In genomic region chr11:134289789-134290188, GRCh38 we compare ENCODE assay signal across 21 cellular contexts. TPM values are rescaled to one million over a fixed set of nuclear protein-coding genes. Genes with fewer than 3 reads are reported as not detected.
DNase-seq lines count a peak whose midpoint lies in the region; ATAC-seq, FAIRE-seq and TF ChIP-seq lines count a peak whose summit lies in the region.
"Had no signal": no experiment of that assay in that cellular context is flagged by ENCODE, and none has a peak within 500 bp of the region (broad histone marks: within the 10 kb centered on the region; RNA-seq: fewer than 3 reads in every experiment).

No MANE protein-coding gene starts in this region.

- H3K4me3 ChIP-seq in K562 = no peak overlapping the region
- H3K4me3 ChIP-seq in right cardiac atrium (ENCODE audit: low read length) = no peak overlapping the region
- H3K4me3 ChIP-seq in subcutaneous abdominal adipose tissue (ENCODE audit: low read depth in 1 of 5, low read length in 5 of 5) = peak overlapping the region in 3 of 5 donors; percentile 22 to 48 (median 34)
- H3K4me3 ChIP-seq: BLaER1 treated with 17β-estradiol and CSF1 and Interleukin-3, amounts not matched to agents 10 nM and 100 nM; GM12878 had no signal

- H3K36me3 ChIP-seq in K562 (ENCODE audit: control insufficient read depth, insufficient read depth, low read length) (no peaks in the 10 kb centered on the region), subcutaneous abdominal adipose tissue (ENCODE audit: control insufficient read depth in 5 of 5, insufficient read depth in 5 of 5, low read length in 5 of 5) (no peaks in the 10 kb centered on the region)
- H3K36me3 ChIP-seq: BLaER1 treated with 17β-estradiol and CSF1 and Interleukin-3, amounts not matched to agents 10 nM and 100 nM had no signal

- H3K9ac ChIP-seq in K562 (ENCODE audit: insufficient read depth in 1 of 2, low read depth in 2 of 2, low read length in 2 of 2) (peak overlapping the region in 1 of 2 experiments; percentile 41; a peak in 2 of 4 replicates), subcutaneous abdominal adipose tissue (ENCODE audit: low read length in 5 of 5) (no peak overlapping the region)
- H3K9ac ChIP-seq: BLaER1 treated with 17β-estradiol and CSF1 and Interleukin-3, amounts not matched to agents 10 nM and 100 nM had no signal

- no TSS peak for BruUV-seq in K562 (replicated peaks; lab: Mats Ljungman, UMichigan)

- H3K4me2 ChIP-seq in K562 (ENCODE audit: insufficient read depth, low read length) = peak overlapping the region; percentile 37; the same call in 1 of the 2 replicates

- H4K20me1 ChIP-seq in K562 (replicated peaks; ENCODE audit: control insufficient read depth, insufficient read depth, low read length) = no peaks in the 10 kb centered on the region; the same call in 1 of the 2 replicates
- H4K20me1 ChIP-seq: BLaER1 treated with 17β-estradiol and CSF1 and Interleukin-3, amounts not matched to agents 10 nM and 100 nM had no signal

- H3K79me2 ChIP-seq in K562 (ENCODE audit: control insufficient read depth, insufficient read depth, low read length) = no peaks in the 10 kb centered on the region

- TF ChIP-seq RAD21 in K562 (CRISPR knock-in tag; conservative IDR thresholded peaks at IDR 0.05 in 1 of 2, IDR thresholded peaks at IDR 0.05 in 1 of 2) = no peak

- FAIRE-seq in K562 (lab: Jason Lieb, UNC) = no peak
- FAIRE-seq: A204.1, GM12878, H54 had no signal

- CTCF ChIA-PET in K562 (lab: Yijun Ruan, JAX; ENCODE audit: low intra/inter-chr PET ratio) = no interaction called here

- TF ChIP-seq CTCF in K562 (IDR thresholded peaks at IDR 0.05 in 2 of 3, conservative IDR thresholded peaks at IDR 0.05 in 1 of 3; ENCODE audit: insufficient read depth in 2 of 3, low read depth in 1 of 3, low read length in 3 of 3) = no peak

- DNase-seq in activated effector memory CD4-positive, alpha-beta T cell treated with anti-CD3 and anti-CD28 coated beads, Interleukin-2, amount 50 U/mL, for 16 hours = peak; percentile 45
- no peak for DNase-seq in activated effector memory CD4-positive, alpha-beta T cell treated with Interleukin-2 at 50 U/mL for 16 hours
- DNase-seq in K562 (ENCODE audit: extremely low read depth in 1 of 4, low spot score in 3 of 4) (peak; percentile 21 to 37 (median 31)), right cardiac atrium (peak in 2 of 3 donors; percentile 69 to 80), NCI-H128 (lab: John Stamatoyannopoulos, UW; ENCODE audit: unreplicated experiment) (no peak), HuH-7 (ENCODE audit: low spot score) (no peak)
- DNase-seq: DMS79 treated with DMSO at 0.1 percent for 48 hours, Karpas-422, MM.1S, NCI-H1092 treated with DMSO at 0.1 percent for 48 hours, NCI-H187, NCI-H446, NCI-H748 treated with DMSO at 0.1 percent for 48 hours, PC-3 had no signal

- ATAC-seq in K562 (peak; percentile 75), right cardiac atrium (peak; percentile 45 to 69), GM18519 (IDR thresholded peaks at IDR 0.05; ENCODE audit: low FRiP score, unreplicated experiment) (no peak)
- ATAC-seq: GM12878, PC-3 had no signal

- no peaks in the 10 kb centered on the region for H3K9me1 ChIP-seq in K562 (ENCODE audit: control insufficient read depth, insufficient read depth, low read length)

- 30% methylated on average over 12 of the region's 12 CpGs for WGBS in K562 (ENCODE audit: insufficient coverage, low coverage, missing lambda C conversion rate)
- 42% methylated on average over 12 of the region's 12 CpGs for WGBS in right cardiac atrium

- H3K9me3 ChIP-seq in K562 (replicated peaks; ENCODE audit: control insufficient read depth, insufficient read depth, low read depth, low read length) (no peaks in the 10 kb centered on the region), right cardiac atrium (ENCODE audit: control insufficient read depth, low read length) (no peaks in the 10 kb centered on the region), subcutaneous abdominal adipose tissue (ENCODE audit: control insufficient read depth in 5 of 5, low read length in 5 of 5) (no peaks in the 10 kb centered on the region)
- H3K9me3 ChIP-seq: BLaER1 treated with 17β-estradiol and CSF1 and Interleukin-3, amounts not matched to agents 10 nM and 100 nM had no signal

- TF ChIP-seq EP300 in K562 (IDR thresholded peaks at IDR 0.05; ENCODE audit: low read length) = no peak

- in situ Hi-C loops in K562 (cut with MboI) = no loop called here

- peaks cover 16 to 36% of the 10 kb centered on the region in 2 experiments for H3K27me3 ChIP-seq in K562 (ENCODE audit: control insufficient read depth in 2 of 2, insufficient read depth in 2 of 2, low read length in 2 of 2)
- no peaks in the 10 kb centered on the region for H3K27me3 ChIP-seq in right cardiac atrium (ENCODE audit: control insufficient read depth, insufficient read depth)
- H3K27me3 ChIP-seq in subcutaneous abdominal adipose tissue (ENCODE audit: control insufficient read depth in 5 of 5, insufficient read depth in 4 of 5, low read length in 5 of 5) = peaks cover 0 to 6% (median 2%) of the 10 kb centered on the region in 5 donors
- H3K27me3 ChIP-seq: BLaER1 treated with 17β-estradiol and CSF1 and Interleukin-3, amounts not matched to agents 10 nM and 100 nM had no signal

- POLR2A ChIA-PET in K562 (lab: Yijun Ruan, JAX) = interaction anchor here (0.7 kb wide), 1 partner anchor 445 kb away, joined by 4 read pairs; no protein-coding TSS in a partner anchor

- H3K27ac ChIP-seq in K562 (ENCODE audit: extremely low read depth, low read depth, low read length) (peak overlapping the region; percentile 22; the same call in 2 of the 3 replicates), right cardiac atrium (ENCODE audit: low read length) (no peak overlapping the region), subcutaneous abdominal adipose tissue (ENCODE audit: low read depth, low read length) (no peak overlapping the region)
- H3K27ac ChIP-seq: BLaER1 treated with 17β-estradiol and CSF1 and Interleukin-3, amounts not matched to agents 10 nM and 100 nM had no signal

- H3K4me1 ChIP-seq in K562 (replicated peaks in 1 of 2; ENCODE audit: control insufficient read depth in 2 of 2, insufficient read depth in 2 of 2, low read length in 2 of 2) = peaks cover 5 to 11% of the 10 kb centered on the region in 2 experiments; a peak in 3 of 5 replicates
- no peaks in the 10 kb centered on the region for H3K4me1 ChIP-seq in right cardiac atrium (ENCODE audit: control insufficient read depth, insufficient read depth, low read length)
- H3K4me1 ChIP-seq in subcutaneous abdominal adipose tissue (ENCODE audit: control insufficient read depth in 5 of 5, insufficient read depth in 5 of 5, low read length in 5 of 5) = peaks cover 2 to 6% (median 5%) of the 10 kb centered on the region in 5 donors

- peak overlapping the region; percentile 64 for H2AFZ ChIP-seq in K562 (ENCODE audit: low read depth, low read length)

- intact Hi-C loops in K562 (cut with micrococcal nuclease) (no loop called here), right cardiac atrium (cut with DNase I) (no loop called here)

- TF ChIP-seq POLR2A in K562 (conservative IDR thresholded peaks at IDR 0.05) = no peak

RNA-seq across cellular contexts. Expression of gene GLB1L3, which starts 13.6 kb away (rescaled TPM):
- 2.1 and 2.8 TPM in 2 replicates for total RNA-seq in K562 (2011; cell fraction: chromatin; rRNA removed; ENCODE audit: low replicate concordance)
- 0.67 and 1.6 TPM in 2 replicates for total RNA-seq in K562 (2011; cell fraction: nucleolus; rRNA removed)
- total RNA-seq in K562 (2011; cell fraction: nucleoplasm; rRNA removed) = 0.88 and 2.4 TPM in 2 replicates
- total RNA-seq in K562 (2014; rRNA removed) (0.20 and 3.3 TPM in 2 replicates), K562 (2014; rRNA removed; fragmentation: Illumina TruSeq; extraction: Trizol) (0.51 and 1.3 TPM in 2 replicates), K562 (2015; rRNA removed; fragmentation: Illumina TruSeq; extraction: Trizol) (0.43 and 0.72 TPM in 2 replicates), K562 (2021) (0.27 and 0.36 TPM in 2 replicates), right cardiac atrium (not detected)
- polyA plus RNA-seq in K562 (2011; rRNA removed) (0.08 and 0.67 TPM in 2 replicates), K562 (2014; fragmentation: Illumina TruSeq; extraction: Trizol) (0.40 and 0.59 TPM in 2 replicates), K562 (2014; fragmentation: Nextera tagmentation; extraction: Ambion mirVana) (under 1 TPM; 0.18 to 0.30 TPM), K562 (2014; rRNA removed) (0.49 and 0.59 TPM in 2 replicates), right cardiac atrium (not detected)
- polyA plus RNA-seq in K562 (2011; cell fraction: cytosol; rRNA removed) = 0.06 and 0.55 TPM in 2 replicates
- 0.29 and 3.6 TPM in 2 replicates for polyA plus RNA-seq in K562 (2011; cell fraction: nucleus; rRNA removed)
- 0.36 and 0.54 TPM in 2 replicates for polyA plus RNA-seq in K562 (2012)
- polyA minus RNA-seq in K562 (2011; rRNA and poly(A)+ RNA removed) = 0.09 and 0.35 TPM in 2 replicates
- polyA minus RNA-seq in K562 (2011; cell fraction: cytosol; rRNA and poly(A)+ RNA removed) = not detected in 2 replicates
- polyA minus RNA-seq in K562 (2011; cell fraction: nucleus; rRNA and poly(A)+ RNA removed) = 0.11 and 1.3 TPM in 2 replicates
- total RNA-seq: G401, PC-3 had no signal

RNA-seq across cellular contexts. Expression of gene ACAD8, which starts 36.4 kb away (rescaled TPM):
- total RNA-seq in K562 (2011; cell fraction: chromatin; rRNA removed; ENCODE audit: low replicate concordance) = 132 and 161 TPM in 2 replicates
- 66.5 and 78.0 TPM in 2 replicates for total RNA-seq in K562 (2011; cell fraction: nucleolus; rRNA removed)
- total RNA-seq in K562 (2011; cell fraction: nucleoplasm; rRNA removed) = 105 and 118 TPM in 2 replicates
- total RNA-seq in K562 (2014; rRNA removed) (17.7 and 22.5 TPM in 2 replicates), K562 (2014; rRNA removed; fragmentation: Illumina TruSeq; extraction: Trizol) (19.6 and 20.1 TPM in 2 replicates), K562 (2015; rRNA removed; fragmentation: Illumina TruSeq; extraction: Trizol) (16.3 and 18.1 TPM in 2 replicates), K562 (2021) (20.2 and 23.5 TPM in 2 replicates), right cardiac atrium (10 to 100 TPM; 18.7 to 34.6 (median 27.3) TPM)
- polyA plus RNA-seq in K562 (2011; rRNA removed) (21.1 and 31.6 TPM in 2 replicates), K562 (2014; fragmentation: Illumina TruSeq; extraction: Trizol) (17.8 and 20.7 TPM in 2 replicates), K562 (2014; fragmentation: Nextera tagmentation; extraction: Ambion mirVana) (10 to 100 TPM in 1 of 2 experiments, 1 to 10 TPM in 1; 6.5 to 11.5 TPM), K562 (2014; rRNA removed) (34.0 and 34.1 TPM in 2 replicates), right cardiac atrium (25.6 TPM)
- polyA plus RNA-seq in K562 (2011; cell fraction: cytosol; rRNA removed) = 14.1 and 16.0 TPM in 2 replicates
- polyA plus RNA-seq in K562 (2011; cell fraction: nucleus; rRNA removed) = 118 and 168 TPM in 2 replicates
- polyA plus RNA-seq in K562 (2012) = 16.8 and 23.4 TPM in 2 replicates
- polyA minus RNA-seq in K562 (2011; rRNA and poly(A)+ RNA removed) = 14.4 and 24.6 TPM in 2 replicates
- polyA minus RNA-seq in K562 (2011; cell fraction: cytosol; rRNA and poly(A)+ RNA removed) = 5.9 and 9.4 TPM in 2 replicates
- polyA minus RNA-seq in K562 (2011; cell fraction: nucleus; rRNA and poly(A)+ RNA removed) = 38.9 and 43.2 TPM in 2 replicates

RNA-seq across cellular contexts. Expression of gene THYN1, which starts 36.6 kb away (rescaled TPM):
- 26.3 and 28.8 TPM in 2 replicates for total RNA-seq in K562 (2011; cell fraction: chromatin; rRNA removed; ENCODE audit: low replicate concordance)
- total RNA-seq in K562 (2011; cell fraction: nucleolus; rRNA removed) = 18.2 and 18.9 TPM in 2 replicates
- total RNA-seq in K562 (2011; cell fraction: nucleoplasm; rRNA removed) = 23.1 and 24.7 TPM in 2 replicates
- total RNA-seq in K562 (2014; rRNA removed) (68.3 and 79.8 TPM in 2 replicates), K562 (2014; rRNA removed; fragmentation: Illumina TruSeq; extraction: Trizol) (104 and 113 TPM in 2 replicates), K562 (2015; rRNA removed; fragmentation: Illumina TruSeq; extraction: Trizol) (103 and 106 TPM in 2 replicates), K562 (2021) (54.9 and 56.2 TPM in 2 replicates), right cardiac atrium (10 to 100 TPM; 35.6 to 51.3 (median 44.2) TPM)
- polyA plus RNA-seq in K562 (2011; rRNA removed) (58.0 and 93.7 TPM in 2 replicates), K562 (2014; fragmentation: Illumina TruSeq; extraction: Trizol) (100 and 124 TPM in 2 replicates), K562 (2014; fragmentation: Nextera tagmentation; extraction: Ambion mirVana) (100 to 1,000 TPM; 229 to 279 TPM), K562 (2014; rRNA removed) (80.1 and 80.4 TPM in 2 replicates), right cardiac atrium (57.0 TPM)
- 41.1 and 45.2 TPM in 2 replicates for polyA plus RNA-seq in K562 (2011; cell fraction: cytosol; rRNA removed)
- polyA plus RNA-seq in K562 (2011; cell fraction: nucleus; rRNA removed) = 59.7 and 73.2 TPM in 2 replicates
- polyA plus RNA-seq in K562 (2012) = 63.3 and 76.8 TPM in 2 replicates
- 64.3 and 99.7 TPM in 2 replicates for polyA minus RNA-seq in K562 (2011; rRNA and poly(A)+ RNA removed)
- polyA minus RNA-seq in K562 (2011; cell fraction: cytosol; rRNA and poly(A)+ RNA removed) = 26.5 and 40.5 TPM in 2 replicates
- 13.3 and 25.0 TPM in 2 replicates for polyA minus RNA-seq in K562 (2011; cell fraction: nucleus; rRNA and poly(A)+ RNA removed)

RNA-seq across cellular contexts. Expression of gene GLB1L2, which starts 42.0 kb away (rescaled TPM):
- total RNA-seq in K562 (2011; cell fraction: chromatin; rRNA removed; ENCODE audit: low replicate concordance) = 48.6 and 100 TPM in 2 replicates
- total RNA-seq in K562 (2011; cell fraction: nucleolus; rRNA removed) = 62.0 and 67.0 TPM in 2 replicates
- total RNA-seq in K562 (2011; cell fraction: nucleoplasm; rRNA removed) = 55.1 and 55.6 TPM in 2 replicates
- 13.8 and 15.7 TPM in 2 replicates for total RNA-seq in K562 (2014; rRNA removed)
- total RNA-seq in K562 (2014; rRNA removed; fragmentation: Illumina TruSeq; extraction: Trizol) = 9.5 and 10.4 TPM in 2 replicates
- total RNA-seq in K562 (2015; rRNA removed; fragmentation: Illumina TruSeq; extraction: Trizol) = 10.0 and 10.9 TPM in 2 replicates
- 15.4 and 16.8 TPM in 2 replicates for total RNA-seq in K562 (2021)
- 20.8 and 21.4 TPM in 2 replicates for polyA plus RNA-seq in K562 (2011; rRNA removed)
- 18.1 and 23.1 TPM in 2 replicates for polyA plus RNA-seq in K562 (2011; cell fraction: cytosol; rRNA removed)
- 61.7 and 88.8 TPM in 2 replicates for polyA plus RNA-seq in K562 (2011; cell fraction: nucleus; rRNA removed)
- 15.6 and 20.4 TPM in 2 replicates for polyA plus RNA-seq in K562 (2012)
- 19.1 and 19.2 TPM in 2 replicates for polyA plus RNA-seq in K562 (2014; fragmentation: Illumina TruSeq; extraction: Trizol)
- polyA plus RNA-seq in K562 (2014; fragmentation: Nextera tagmentation; extraction: Ambion mirVana) = 1 to 10 TPM in 1 of 2 experiments, under 1 TPM in 1; 0.84 to 2.5 TPM
- polyA plus RNA-seq in K562 (2014; rRNA removed) = 14.9 and 15.6 TPM in 2 replicates
- polyA minus RNA-seq in K562 (2011; rRNA and poly(A)+ RNA removed) = 10.6 and 15.3 TPM in 2 replicates
- 9.0 and 11.4 TPM in 2 replicates for polyA minus RNA-seq in K562 (2011; cell fraction: cytosol; rRNA and poly(A)+ RNA removed)
- 12.4 and 13.2 TPM in 2 replicates for polyA minus RNA-seq in K562 (2011; cell fraction: nucleus; rRNA and poly(A)+ RNA removed)
- 1 to 10 TPM in 2 of 4 donors, under 1 TPM in 2; 0.85 to 1.6 (median 1.2) TPM for total RNA-seq in right cardiac atrium
- polyA plus RNA-seq in right cardiac atrium = 0.61 TPM

Comparison
In these comparisons a context has a peak if more than half of its experiments do, and no peak if none do; other contexts are left out.
1. DNase-seq: peak in activated effector memory CD4-positive, alpha-beta T cell treated with anti-CD3 and anti-CD28 coated beads, Interleukin-2, amount 50 U/mL, for 16 hours (single experiment), K562 (4 of 4) and right cardiac atrium (2 of 3); none in activated effector memory CD4-positive, alpha-beta T cell treated with Interleukin-2 at 50 U/mL for 16 hours (single experiment), NCI-H128 (single experiment) and HuH-7 (single experiment).
2. H3K4me3 ChIP-seq: peak in subcutaneous abdominal adipose tissue (3 of 5); none in K562 (single experiment) and right cardiac atrium (single experiment).